ENCODE assay signal across 8 cellular contexts in genomic region chr9:38423939-38424843, GRCh38. TPM values are rescaled to one million over a fixed set of nuclear protein-coding genes. Genes with fewer than 3 reads are reported as not detected.
DNase-seq lines count a peak whose midpoint lies in the region; ATAC-seq and TF ChIP-seq lines count a peak whose summit lies in the region.

A gene with protein sequence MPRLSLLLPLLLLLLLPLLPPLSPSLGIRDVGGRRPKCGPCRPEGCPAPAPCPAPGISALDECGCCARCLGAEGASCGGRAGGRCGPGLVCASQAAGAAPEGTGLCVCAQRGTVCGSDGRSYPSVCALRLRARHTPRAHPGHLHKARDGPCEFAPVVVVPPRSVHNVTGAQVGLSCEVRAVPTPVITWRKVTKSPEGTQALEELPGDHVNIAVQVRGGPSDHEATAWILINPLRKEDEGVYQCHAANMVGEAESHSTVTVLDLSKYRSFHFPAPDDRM (minus strand): TSS chr9:38424454. CDS start chr9:38424424, 30 bp downstream.

- H3K27me3 ChIP-seq in gastroesophageal sphincter, result peaks cover 70% of the 10 kb centered on the region

- no peak for TF ChIP-seq CTCF in gastroesophageal sphincter (IDR thresholded peaks at IDR 0.05)
- TF ChIP-seq CTCF in omental fat pad (IDR thresholded peaks at IDR 0.05), result no peak

- H3K4me1 ChIP-seq in gastroesophageal sphincter, result peaks cover 0 to 19% (median 4%) of the 10 kb centered on the region in 3 donors

- H3K4me3 ChIP-seq in gastroesophageal sphincter, result peak within 1 kb of the TSS; percentile 10 to 53

- DNase-seq in COR-L47 (lab: John Stamatoyannopoulos, UW) (peak; percentile 76), SK-MEL-5 (ENCODE audit: low read depth, low spot score) (peak; percentile 23), omental fat pad (ENCODE audit: low spot score) (no peak), NK-92 (lab: John Stamatoyannopoulos, UW; ENCODE audit: unreplicated experiment) (no peak), RKO (ENCODE audit: low spot score) (no peak)

- in situ Hi-C loops in SK-MEL-5 (cut with HindIII; ENCODE audit: low pct_unique_long_range_greater_than_20kb, low sequenced_read_pairs), result no loop called here

- 6 to 9% methylated on average over 2 to 9 of the region's 118 CpGs for WGBS in gastroesophageal sphincter (ENCODE audit: low coverage in 1 of 2), 2 donors

- peak within 1 kb of the TSS in 2 of 4 donors; percentile 43 to 47 for H3K27ac ChIP-seq in gastroesophageal sphincter

- no peaks in the 10 kb centered on the region for H3K36me3 ChIP-seq in gastroesophageal sphincter

- TF ChIP-seq POLR2A in gastroesophageal sphincter (IDR thresholded peaks at IDR 0.05), result no peak

- ATAC-seq in GM21423 (IDR thresholded peaks at IDR 0.05; ENCODE audit: unreplicated experiment) (peak; percentile 54), gastroesophageal sphincter (peak; percentile 65), omental fat pad (ENCODE audit: low FRiP score) (peak; percentile 50), HG03039 (IDR thresholded peaks at IDR 0.05; ENCODE audit: unreplicated experiment) (no peak)

- no peak for TF ChIP-seq EP300 in gastroesophageal sphincter (IDR thresholded peaks at IDR 0.05)

- no peaks in the 10 kb centered on the region for H3K9me3 ChIP-seq in gastroesophageal sphincter

RNA-seq across cellular contexts. Expression of the gene that starts here (rescaled TPM):
- total RNA-seq in SK-MEL-5 (2014; rRNA removed; shearing (Covaris generic)), result 7.9 and 8.5 TPM in 2 replicates
- polyA plus RNA-seq in SK-MEL-5 (2015; cell fraction: cytosol; rRNA removed), result 13.4 and 17.7 TPM in 2 replicates
- polyA plus RNA-seq in SK-MEL-5 (2015; cell fraction: nucleus; rRNA removed), result 1.4 and 2.5 TPM in 2 replicates
- total RNA-seq in gastroesophageal sphincter (1 to 10 TPM; 1.6 to 3.2 (median 2.5) TPM), omental fat pad (not detected)

Comparison
In these comparisons a context has a peak if more than half of its experiments do, and no peak if none do; other contexts are left out.
1. Peak in ATAC-seq in omental fat pad; RNA of the gene not detected or under 1 TPM.
2. DNase-seq: peak in COR-L47 (single experiment) and SK-MEL-5 (single experiment); none in omental fat pad (single experiment), NK-92 (single experiment) and RKO (single experiment).